11 cellular contexts compared by ENCODE assay signal in genomic region chr5:136802382-136802781, GRCh38.
A peak's percentile ranks its signal among the peaks of the same experiment; 100 is the strongest.
DNase-seq lines count a peak whose midpoint lies in the region; ATAC-seq, FAIRE-seq and TF ChIP-seq lines count a peak whose summit lies in the region.
"Had no signal": no experiment of that assay in that cellular context is flagged by ENCODE, and none has a peak within 500 bp of the region (broad histone marks: within the 10 kb centered on the region; RNA-seq: fewer than 3 reads in every experiment).

No MANE protein-coding gene starts in this region.

- H3K36me3 ChIP-seq in vagina, result no peaks in the 10 kb centered on the region

- FAIRE-seq in islet of Langerhans (lab: Jason Lieb, UNC), result peak; percentile 96

- DNase-seq in AG04449 (ENCODE audit: low read depth, low spot score) (no peak), HT1080 (ENCODE audit: low read depth) (peak; percentile 32), SW480 (ENCODE audit: low spot score) (peak; percentile 17), SHP77 treated with DMSO at 0.1 percent for 48 hours (lab: John Stamatoyannopoulos, UW) (no peak), vagina (ENCODE audit: extremely low spot score in 2 of 2) (no peak), iPS-NIHi11 (ENCODE audit: low spot score) (no peak)
- DNase-seq: activated T-cell treated with anti-CD3 and anti-CD28 coated beads, Interleukin-2, amount 50 U/mL, for 1 hour; GOT3; NCI-H510A had no signal

- no peaks in the 10 kb centered on the region for H3K9me3 ChIP-seq in vagina

- TF ChIP-seq CTCF in AG04449 (IDR thresholded peaks at IDR 0.05; ENCODE audit: insufficient read depth, low read length, missing control alignments) (peak; percentile 20), vagina (IDR thresholded peaks at IDR 0.05) (no peak)

- no peaks in the 10 kb centered on the region for H3K4me1 ChIP-seq in vagina

- H3K27me3 ChIP-seq in vagina, result no peaks in the 10 kb centered on the region

- no peak for ATAC-seq in GM18517 (IDR thresholded peaks at IDR 0.05; ENCODE audit: unreplicated experiment)

- H3K4me3 ChIP-seq in AG04449 (ENCODE audit: low read depth, low read length) (no peak overlapping the region), vagina (no peak overlapping the region)

- no peak overlapping the region for H3K27ac ChIP-seq in vagina

- TF ChIP-seq POLR2A in vagina (IDR thresholded peaks at IDR 0.05), result no peak

- CTCF ChIA-PET in AG04449 (lab: Yijun Ruan, JAX), result interaction anchor here (0.7 to 2.6 kb wide), 25 partner anchors 8 to 940 kb away, joined by 3 to 13 read pairs (median 4); no protein-coding TSS in a partner anchor

- POLR2A ChIA-PET in AG04449 (lab: Yijun Ruan, JAX), result no interaction called here

- intact Hi-C loops in vagina (cut with DNase I), result loop anchor here (5.0 kb wide), 1 partner anchor 695 kb away; the partner anchor contains the start of gene SPOCK1

Comparison
In these comparisons a context has a peak if more than half of its experiments do, and no peak if none do; other contexts are left out.
1. DNase-seq: peak in HT1080 (single experiment) and SW480 (single experiment); none in AG04449 (single experiment), SHP77 treated with DMSO at 0.1 percent for 48 hours (single experiment), vagina (0 of 2) and iPS-NIHi11 (single experiment).